8 cellular contexts compared by ENCODE assay signal in the genomic region with DNA sequence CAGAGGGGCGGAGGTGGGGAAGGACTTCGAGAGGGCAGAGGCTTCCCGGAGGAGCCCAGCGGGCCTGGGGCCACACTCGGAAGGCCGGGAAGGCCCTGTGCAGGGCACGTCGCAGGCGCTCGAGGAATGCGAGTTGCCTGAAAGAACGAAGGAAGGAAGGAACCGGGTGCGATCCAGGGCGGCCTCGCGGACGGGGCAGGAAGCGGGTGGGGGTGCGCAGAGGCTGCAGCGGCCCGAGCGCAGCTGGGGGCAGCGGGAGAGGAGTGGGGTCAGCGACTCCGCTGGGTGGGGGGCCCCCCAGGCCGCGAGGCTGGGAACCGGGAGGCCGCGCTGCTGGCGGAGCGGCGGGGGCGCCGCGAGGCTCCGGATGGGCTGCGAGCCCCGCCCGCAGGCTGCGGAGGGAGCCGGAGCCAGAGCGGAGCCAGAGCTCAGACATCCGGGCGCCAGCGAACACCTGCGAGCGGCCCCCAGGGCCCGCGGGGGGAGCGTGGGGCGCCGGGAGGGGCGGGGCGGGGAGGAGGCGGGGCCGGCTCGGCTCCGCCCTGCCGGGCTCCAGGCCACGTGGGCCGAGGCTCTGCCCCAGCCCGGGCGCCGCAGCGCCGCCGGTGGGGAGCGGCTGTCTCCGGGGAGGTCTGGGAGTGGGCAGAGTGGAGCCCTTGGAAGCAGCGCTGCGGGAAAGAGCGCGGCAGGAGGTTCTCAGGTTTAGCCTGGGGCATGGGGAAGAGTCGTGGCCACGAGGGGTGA. TPM values are rescaled to one million over a fixed set of nuclear protein-coding genes. Genes with fewer than 3 reads are reported as not detected.
DNase-seq lines count a peak whose midpoint lies in the region; ATAC-seq and TF ChIP-seq lines count a peak whose summit lies in the region.

No MANE protein-coding gene starts in this region.

- peak; percentile 44 for ATAC-seq in HG03064 (IDR thresholded peaks at IDR 0.05; ENCODE audit: low read depth, unreplicated experiment)

- H3K4me1 ChIP-seq in ACC112 (ENCODE audit: control insufficient read depth, insufficient read depth, low read length, unreplicated experiment), result peaks cover 29% of the 10 kb centered on the region

- peak; percentile 69 for TF ChIP-seq POLR2A in GM18526 (IDR thresholded peaks at IDR 0.05; ENCODE audit: extremely low read depth, insufficient read length)

- peaks cover 20% of the 10 kb centered on the region; the same call in 1 of the 2 replicates for H3K36me3 ChIP-seq in ACC112 (ENCODE audit: insufficient read depth, low read length)
- H3K36me3 ChIP-seq in kidney epithelial cell (ENCODE audit: control insufficient read depth, insufficient read depth, low read length), result no peaks in the 10 kb centered on the region

- H3K27ac ChIP-seq in ACC112 (ENCODE audit: low read depth, low read length), result peak overlapping the region; percentile 95
- peak overlapping the region; percentile 92 for H3K27ac ChIP-seq in caudate nucleus (ENCODE audit: low read depth, low read length)

- H2AFZ ChIP-seq in ACC112 (ENCODE audit: low read length, unreplicated experiment), result peak overlapping the region; percentile 18

- peak overlapping the region; percentile 94 for H3K4me3 ChIP-seq in ACC112 (ENCODE audit: low read depth, low read length)
- H3K4me3 ChIP-seq in kidney epithelial cell (ENCODE audit: low read depth, low read length), result peak overlapping the region; percentile 34

- peaks cover 25% of the 10 kb centered on the region for H3K79me2 ChIP-seq in ACC112 (ENCODE audit: control insufficient read depth, insufficient read depth, low read length, unreplicated experiment)

- TF ChIP-seq CTCF in kidney epithelial cell (IDR thresholded peaks at IDR 0.05; ENCODE audit: insufficient read depth, low read length, poor library complexity, severe bottlenecking), result peak; percentile 8

- DNase-seq in NCI-H2171 treated with DMSO at 0.1 percent for 48 hours (lab: John Stamatoyannopoulos, UW), result peak; percentile 97
- peak; percentile 72 for DNase-seq in activated CD4-positive, CD25-positive, alpha-beta regulatory T cell treated with anti-CD3 and anti-CD28 coated beads, Interleukin-2, amount 50 U/mL, for 16 hours (ENCODE audit: low read depth, low spot score)
- peak in 58 of 61 donors; percentile 9 to 88 (median 72) for DNase-seq in caudate nucleus (lab: John Stamatoyannopoulos, UW)
- DNase-seq in kidney epithelial cell (ENCODE audit: low read depth), result no peak
- peak; percentile 65 to 76 for DNase-seq in stimulated activated CD4-positive, alpha-beta T cell treated with anti-CD3 and anti-CD28 coated beads, Interleukin-15, amount 100 ng/mL, for 48 hours (ENCODE audit: low read depth in 2 of 2)

- H3K27me3 ChIP-seq in ACC112 (ENCODE audit: insufficient read depth, low read length) (no peaks in the 10 kb centered on the region), kidney epithelial cell (ENCODE audit: control insufficient read depth, insufficient read depth, low read length) (no peaks in the 10 kb centered on the region)

RNA-seq across cellular contexts. Expression of gene ID3, which starts 4.6 kb away (rescaled TPM):
- total RNA-seq in kidney epithelial cell, result 76.6 and 77.5 TPM in 2 replicates

RNA-seq across cellular contexts. Expression of gene E2F2, which starts 23.6 kb away (rescaled TPM):
- total RNA-seq in kidney epithelial cell, result 0.07 and 0.13 TPM in 2 replicates
